Comparison of ENCODE assay signal across 8 cellular contexts in genomic region chr1:3179471-3179870, GRCh38.
"Had no signal": no experiment of that assay in that cellular context is flagged by ENCODE, and none has a peak within 500 bp of the region (broad histone marks: within the 10 kb centered on the region; RNA-seq: fewer than 3 reads in every experiment).

No MANE protein-coding gene starts in this region.

- H2AFZ ChIP-seq: GM23248 had no signal

- H3K4me3 Mint-ChIP-seq: HFFc6, IgD-negative memory B cell had no signal

- H3K36me3 Mint-ChIP-seq: IgD-negative memory B cell had no signal

- H3K4me3 ChIP-seq: GM23248, HAP-1 had no signal

- H3K9me3 Mint-ChIP-seq: IgD-negative memory B cell had no signal

- H3K36me3 ChIP-seq: HAP-1 had no signal

- ATAC-seq: HCT116, HepG2 had no signal

- H3K9me3 ChIP-seq: HAP-1 had no signal

- DNase-seq: GM23248, GOT3, H7, HFFc6 had no signal

- H3K4me1 Mint-ChIP-seq: IgD-negative memory B cell had no signal

- H3K4me1 ChIP-seq: HAP-1 had no signal

- H3K27ac ChIP-seq: GM23248 had no signal

- H3K9ac ChIP-seq: GM23248 had no signal
